ENCODE assay signal across 8 cellular contexts in genomic region chr2:210169871-210170441, GRCh38. TPM values are rescaled to one million over a fixed set of nuclear protein-coding genes. Genes with fewer than 3 reads are reported as not detected.
DNase-seq lines count a peak whose midpoint lies in the region; ATAC-seq, FAIRE-seq and TF ChIP-seq lines count a peak whose summit lies in the region.

No MANE protein-coding gene starts in this region.

- H3K36me3 ChIP-seq in HCT116 (ENCODE audit: control insufficient read depth in 1 of 2, insufficient read depth in 2 of 2, low read length in 2 of 2), result no peaks in the 10 kb centered on the region

- TF ChIP-seq CTCF in HCT116 (IDR thresholded peaks at IDR 0.05 in 2 of 3, conservative IDR thresholded peaks at IDR 0.05 in 1 of 3; ENCODE audit: borderline replicate concordance in 1 of 3, insufficient read depth in 1 of 3, low read depth in 2 of 3, low read length in 2 of 3) (no peak), astrocyte of the spinal cord (IDR thresholded peaks at IDR 0.05; ENCODE audit: low read depth, low read length) (no peak)

- no TSS peak for BruUV-seq in HCT116 (replicated peaks; lab: Mats Ljungman, UMichigan)

- H3K4me1 ChIP-seq in HCT116 (ENCODE audit: control insufficient read depth in 1 of 2, insufficient read depth in 2 of 2, low read length in 2 of 2), result peaks cover 23 to 44% of the 10 kb centered on the region in 2 experiments

- no peak for DNase-seq in GM12892 (ENCODE audit: insufficient read length)
- no peak for DNase-seq in HCT116 (ENCODE audit: low read depth, low spot score)
- peak; percentile 28 for DNase-seq in NCI-H1694 (lab: John Stamatoyannopoulos, UW)
- DNase-seq in astrocyte of the spinal cord (ENCODE audit: low read depth, low spot score), result peak; percentile 80
- peak; percentile 46 for DNase-seq in kidney glomerular epithelial cell (lab: John Stamatoyannopoulos, UW)
- peak in 1 of 49 donors; percentile 13 for DNase-seq in substantia nigra (lab: John Stamatoyannopoulos, UW)
- no peak for DNase-seq in NCI-H2081 treated with DMSO at 0.1 percent for 48 hours (lab: John Stamatoyannopoulos, UW)
- DNase-seq in activated CD4-positive, alpha-beta T cell treated with anti-CD3 and anti-CD28 coated beads, Interleukin-2, amount 50 U/mL, for 48 hours, result no peak

- H3K9me2 ChIP-seq in HCT116 (ENCODE audit: insufficient read depth), result no peaks in the 10 kb centered on the region

- POLR2A ChIA-PET in HCT116 (lab: Charles Lee), result no interaction called here

- no peak overlapping the region for H2AFZ ChIP-seq in HCT116 (ENCODE audit: low read depth, low read length, poor library complexity, severe bottlenecking)

- no peak for ATAC-seq in HCT116

- H3K4me3 ChIP-seq in HCT116 (replicated peaks in 1 of 2; ENCODE audit: low read depth in 1 of 2, low read length in 2 of 2) (peak overlapping the region; percentile 68 to 72), astrocyte of the spinal cord (ENCODE audit: low read depth, low read length) (peak overlapping the region; percentile 84)

- in situ Hi-C loops in astrocyte of the spinal cord (cut with HindIII; ENCODE audit: low sequenced_read_pairs), result no loop called here

- TF ChIP-seq POLR2A in GM12892 (IDR thresholded peaks at IDR 0.05; ENCODE audit: low read depth, low read length), result no peak
- TF ChIP-seq POLR2A in HCT116 (IDR thresholded peaks at IDR 0.05; ENCODE audit: borderline replicate concordance, extremely low read depth, insufficient read depth, insufficient read length), result no peak

- H3K27ac ChIP-seq in HCT116 (ENCODE audit: low read depth, low read length) (peak overlapping the region; percentile 57), substantia nigra (ENCODE audit: low read depth, low read length, poor library complexity, severe bottlenecking) (peak overlapping the region; percentile 99)

- no peaks in the 10 kb centered on the region for H4K20me1 ChIP-seq in HCT116 (ENCODE audit: insufficient read depth)

- intact Hi-C loops in HCT116 (cut with micrococcal nuclease), result loop anchor here (5.0 kb wide), 2 partner anchors 168 to 743 kb away; partner anchors contain the start of gene RPE

- H3K79me2 ChIP-seq in HCT116 (ENCODE audit: insufficient read depth, low read length), result peaks cover 13% of the 10 kb centered on the region; the same call in 1 of the 2 replicates

- no peaks in the 10 kb centered on the region for H3K27me3 ChIP-seq in HCT116 (ENCODE audit: insufficient read depth, low read length)

- H3K9me3 ChIP-seq in HCT116 (ENCODE audit: control insufficient read depth in 1 of 2, insufficient read depth in 1 of 2, low read depth in 1 of 2, low read length in 2 of 2), result no peaks in the 10 kb centered on the region

- FAIRE-seq in GM12892 (lab: Jason Lieb, UNC), result peak; percentile 68

- peak overlapping the region; percentile 76 for H3K9ac ChIP-seq in HCT116 (ENCODE audit: low read length)

- CTCF ChIA-PET in HCT116 (lab: Charles Lee), result no interaction called here

- RAD21 ChIA-PET in HCT116 (lab: Charles Lee; ENCODE audit: low non-redundant PET in 1 of 2, low total read pairs in 2 of 2, uncharacterized antibody in 2 of 2, unreplicated experiment in 2 of 2), result no interaction called here

- peak overlapping the region; percentile 82 for H3K4me2 ChIP-seq in HCT116 (ENCODE audit: low read length)

- TF ChIP-seq RAD21 in HCT116 (IDR thresholded peaks at IDR 0.05; ENCODE audit: low read depth), result no peak

TF ChIP-seq in HCT116, 20 proteins besides CTCF, POLR2A, EP300 and RAD21:
- TF ChIP-seq, protein P1, sequence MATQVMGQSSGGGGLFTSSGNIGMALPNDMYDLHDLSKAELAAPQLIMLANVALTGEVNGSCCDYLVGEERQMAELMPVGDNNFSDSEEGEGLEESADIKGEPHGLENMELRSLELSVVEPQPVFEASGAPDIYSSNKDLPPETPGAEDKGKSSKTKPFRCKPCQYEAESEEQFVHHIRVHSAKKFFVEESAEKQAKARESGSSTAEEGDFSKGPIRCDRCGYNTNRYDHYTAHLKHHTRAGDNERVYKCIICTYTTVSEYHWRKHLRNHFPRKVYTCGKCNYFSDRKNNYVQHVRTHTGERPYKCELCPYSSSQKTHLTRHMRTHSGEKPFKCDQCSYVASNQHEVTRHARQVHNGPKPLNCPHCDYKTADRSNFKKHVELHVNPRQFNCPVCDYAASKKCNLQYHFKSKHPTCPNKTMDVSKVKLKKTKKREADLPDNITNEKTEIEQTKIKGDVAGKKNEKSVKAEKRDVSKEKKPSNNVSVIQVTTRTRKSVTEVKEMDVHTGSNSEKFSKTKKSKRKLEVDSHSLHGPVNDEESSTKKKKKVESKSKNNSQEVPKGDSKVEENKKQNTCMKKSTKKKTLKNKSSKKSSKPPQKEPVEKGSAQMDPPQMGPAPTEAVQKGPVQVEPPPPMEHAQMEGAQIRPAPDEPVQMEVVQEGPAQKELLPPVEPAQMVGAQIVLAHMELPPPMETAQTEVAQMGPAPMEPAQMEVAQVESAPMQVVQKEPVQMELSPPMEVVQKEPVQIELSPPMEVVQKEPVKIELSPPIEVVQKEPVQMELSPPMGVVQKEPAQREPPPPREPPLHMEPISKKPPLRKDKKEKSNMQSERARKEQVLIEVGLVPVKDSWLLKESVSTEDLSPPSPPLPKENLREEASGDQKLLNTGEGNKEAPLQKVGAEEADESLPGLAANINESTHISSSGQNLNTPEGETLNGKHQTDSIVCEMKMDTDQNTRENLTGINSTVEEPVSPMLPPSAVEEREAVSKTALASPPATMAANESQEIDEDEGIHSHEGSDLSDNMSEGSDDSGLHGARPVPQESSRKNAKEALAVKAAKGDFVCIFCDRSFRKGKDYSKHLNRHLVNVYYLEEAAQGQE (IDR thresholded peaks at IDR 0.05; ENCODE audit: low read depth), result no peak
- TF ChIP-seq CEBPB (IDR thresholded peaks at IDR 0.05; ENCODE audit: low read depth) (no peak), JUND (IDR thresholded peaks at IDR 0.05) (no peak), SIN3A (IDR thresholded peaks at IDR 0.05; ENCODE audit: low read depth) (no peak), EGR1 (IDR thresholded peaks at IDR 0.05; ENCODE audit: low read depth) (no peak), ZFX (IDR thresholded peaks at IDR 0.05) (no peak), ZBTB33 (IDR thresholded peaks at IDR 0.05; ENCODE audit: extremely low read depth, insufficient replicate concordance, low read length) (no peak), MAX (IDR thresholded peaks at IDR 0.05) (no peak), FOSL1 (IDR thresholded peaks at IDR 0.05; ENCODE audit: low read depth) (no peak), EZH2 (IDR thresholded peaks at IDR 0.05) (no peak), YY1 (IDR thresholded peaks at IDR 0.05; ENCODE audit: extremely low read depth, insufficient replicate concordance, low read depth, low read length) (no peak)

RNA-seq across cellular contexts. Expression of gene KANSL1L, which starts 1.3 kb away (rescaled TPM):
- polyA plus RNA-seq in GM12892 (2012; ENCODE audit: missing spikeins), result 5.4 TPM
- 6.7 TPM for total RNA-seq in HCT116 (2021; ENCODE audit: unreplicated experiment)
- 1.3 and 2.1 TPM in 2 replicates for polyA plus RNA-seq in HCT116 (2012)

RNA-seq across cellular contexts. Expression of gene ACADL, which starts 55.3 kb away (rescaled TPM):
- polyA plus RNA-seq in GM12892 (2012; ENCODE audit: missing spikeins), result not detected
- total RNA-seq in HCT116 (2021; ENCODE audit: unreplicated experiment), result not detected
- not detected in 2 replicates for polyA plus RNA-seq in HCT116 (2012)

Comparison
In these comparisons a context has a peak if more than half of its experiments do, and no peak if none do; other contexts are left out.
1. DNase-seq: peak in NCI-H1694 (single experiment), astrocyte of the spinal cord (single experiment) and kidney glomerular epithelial cell (single experiment); none in GM12892 (single experiment), HCT116 (single experiment), NCI-H2081 treated with DMSO at 0.1 percent for 48 hours (single experiment) and activated CD4-positive, alpha-beta T cell treated with anti-CD3 and anti-CD28 coated beads, Interleukin-2, amount 50 U/mL, for 48 hours (0 of 2).